In the genomic region with DNA sequence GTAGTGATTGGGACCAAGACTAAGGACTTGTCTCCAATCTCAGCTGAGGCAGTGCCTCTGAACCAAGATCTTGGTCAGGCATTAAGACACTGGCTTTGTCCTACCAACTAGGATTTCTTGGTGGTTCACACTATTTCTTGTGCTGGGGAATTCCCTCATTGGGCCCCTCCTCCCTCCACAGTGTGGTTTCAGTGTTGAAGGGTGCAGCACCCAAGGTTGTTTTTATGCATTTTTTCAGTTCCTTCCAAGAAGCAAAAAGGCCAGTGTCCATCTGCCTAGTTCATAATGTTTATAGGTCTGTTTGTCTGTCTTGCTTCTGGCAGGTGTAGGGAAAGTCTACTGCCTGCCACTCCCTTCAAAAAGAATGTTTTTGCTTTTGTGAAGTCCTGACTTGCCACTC, we compare ENCODE assay signal across 11 cellular contexts. TPM values are rescaled to one million over a fixed set of nuclear protein-coding genes. Genes with fewer than 3 reads are reported as not detected.
DNase-seq lines count a peak whose midpoint lies in the region; ATAC-seq and TF ChIP-seq lines count a peak whose summit lies in the region.
"Had no signal": no experiment of that assay in that cellular context is flagged by ENCODE, and none has a peak within 500 bp of the region (broad histone marks: within the 10 kb centered on the region; RNA-seq: fewer than 3 reads in every experiment).

No MANE protein-coding gene starts in this region.

- H3K27ac Mint-ChIP-seq in activated CD4-positive, alpha-beta memory T cell treated with anti-CD3 and anti-CD28 coated beads, Interleukin-2, amount 10 ng/mL, durations not matched to agents 7 days and 5 days: peak overlapping the region; percentile 37
- H3K27ac Mint-ChIP-seq: nephron had no signal

- peaks cover 25% of the 10 kb centered on the region for H3K4me1 Mint-ChIP-seq in activated CD4-positive, alpha-beta memory T cell treated with anti-CD3 and anti-CD28 coated beads, Interleukin-2, amount 10 ng/mL, durations not matched to agents 7 days and 5 days

- ATAC-seq in HG02798 (IDR thresholded peaks at IDR 0.05; ENCODE audit: poor library complexity, unreplicated experiment): peak; percentile 80

- no peaks in the 10 kb centered on the region for H3K4me1 ChIP-seq in sigmoid colon

- no peaks in the 10 kb centered on the region for H3K9me3 ChIP-seq in sigmoid colon
- H3K9me3 ChIP-seq: Peyer's patch had no signal

- H3K4me3 Mint-ChIP-seq in activated CD4-positive, alpha-beta memory T cell treated with anti-CD3 and anti-CD28 coated beads, Interleukin-2, amount 10 ng/mL, durations not matched to agents 7 days and 5 days: no peak overlapping the region
- H3K4me3 Mint-ChIP-seq: nephron had no signal

- H3K4me3 ChIP-seq in sigmoid colon: no peak overlapping the region

- H3K27me3 Mint-ChIP-seq in activated CD4-positive, alpha-beta memory T cell treated with anti-CD3 and anti-CD28 coated beads, Interleukin-2, amount 10 ng/mL, durations not matched to agents 7 days and 5 days: peaks cover 3% of the 10 kb centered on the region

- CTCF ChIA-PET in activated CD4-positive, alpha-beta memory T cell treated with anti-CD3 and anti-CD28 coated beads, Interleukin-2, amount 10 ng/mL, durations not matched to agents 7 days and 5 days (lab: Charles Lee): no interaction called here

- peaks cover 54% of the 10 kb centered on the region for H3K36me3 Mint-ChIP-seq in activated CD4-positive, alpha-beta memory T cell treated with anti-CD3 and anti-CD28 coated beads, Interleukin-2, amount 10 ng/mL, durations not matched to agents 7 days and 5 days (ENCODE audit: low read depth)

- H3K36me3 ChIP-seq in sigmoid colon: peaks cover 18 to 56% (median 41%) of the 10 kb centered on the region in 4 donors

- TF ChIP-seq CTCF in sigmoid colon (IDR thresholded peaks at IDR 0.05): no peak

- peaks cover 0 to 18% (median 16%) of the 10 kb centered on the region in 3 donors for H3K27me3 ChIP-seq in sigmoid colon
- H3K27me3 ChIP-seq: Peyer's patch had no signal

- TF ChIP-seq POLR2A in sigmoid colon (IDR thresholded peaks at IDR 0.05): no peak

- TF ChIP-seq EP300 in sigmoid colon (IDR thresholded peaks at IDR 0.05): no peak

- H3K9me3 Mint-ChIP-seq in activated CD4-positive, alpha-beta memory T cell treated with anti-CD3 and anti-CD28 coated beads, Interleukin-2, amount 10 ng/mL, durations not matched to agents 7 days and 5 days: peaks cover 3% of the 10 kb centered on the region
- H3K9me3 Mint-ChIP-seq: nephron had no signal

- H3K27ac ChIP-seq in sigmoid colon: no peak overlapping the region

- intact Hi-C loops in sigmoid colon (cut with DNase I): no loop called here

- POLR2A ChIA-PET in activated CD4-positive, alpha-beta memory T cell treated with anti-CD3 and anti-CD28 coated beads, Interleukin-2, amount 10 ng/mL, durations not matched to agents 7 days and 5 days (lab: Charles Lee): no interaction called here

- DNase-seq in activated effector memory CD4-positive, alpha-beta T cell treated with anti-CD3 and anti-CD28 coated beads, Interleukin-2, amount 50 U/mL, for 16 hours: peak; percentile 73
- DNase-seq in activated effector memory CD4-positive, alpha-beta T cell treated with Interleukin-2 at 50 U/mL for 16 hours: no peak
- peak; percentile 47 for DNase-seq in activated CD4-positive, alpha-beta memory T cell treated with anti-CD3 and anti-CD28 coated beads, Interleukin-2, amount 10 ng/mL, durations not matched to agents 7 days and 5 days
- DNase-seq in stimulated activated CD8-positive, alpha-beta memory T cell treated with anti-CD3 and anti-CD28 coated beads, Interleukin-12 subunit alpha, Interleukin-12 subunit beta, amount 100 ng/mL, for 4 hours (ENCODE audit: low read depth): peak; percentile 20
- DNase-seq in sigmoid colon (no peak), amygdala (lab: John Stamatoyannopoulos, UW) (no peak), NCI-H2029 (lab: John Stamatoyannopoulos, UW) (no peak)
- DNase-seq: IMR-90 had no signal

RNA-seq across cellular contexts. Expression of gene ITPKA, which starts 10.6 kb away (rescaled TPM):
- under 1 TPM; 0.30 to 0.48 TPM for total RNA-seq in activated CD4-positive, alpha-beta memory T cell treated with anti-CD3 and anti-CD28 coated beads, Interleukin-2, amount 10 ng/mL, durations not matched to agents 7 days and 5 days
- total RNA-seq in sigmoid colon: 1 to 10 TPM in 2 of 4 donors, under 1 TPM in 1, not detected in 1; 0.49 to 1.4 (median 1.4) TPM
- 10 to 100 TPM; 11.3 to 52.9 (median 28.4) TPM for polyA plus RNA-seq in sigmoid colon

RNA-seq across cellular contexts. Expression of gene LTK, which starts 30.5 kb away (rescaled TPM):
- total RNA-seq in activated CD4-positive, alpha-beta memory T cell treated with anti-CD3 and anti-CD28 coated beads, Interleukin-2, amount 10 ng/mL, durations not matched to agents 7 days and 5 days: 1 to 10 TPM; 5.2 to 5.5 TPM
- total RNA-seq in sigmoid colon: 1 to 10 TPM in 3 of 4 donors, not detected in 1; 1.6 to 2.5 (median 1.8) TPM
- polyA plus RNA-seq in sigmoid colon: 1 to 10 TPM; 4.1 to 4.8 (median 4.6) TPM

Comparison
In these comparisons a context has a peak if more than half of its experiments do, and no peak if none do; other contexts are left out.
1. DNase-seq: peak in activated effector memory CD4-positive, alpha-beta T cell treated with anti-CD3 and anti-CD28 coated beads, Interleukin-2, amount 50 U/mL, for 16 hours (single experiment), activated CD4-positive, alpha-beta memory T cell treated with anti-CD3 and anti-CD28 coated beads, Interleukin-2, amount 10 ng/mL, durations not matched to agents 7 days and 5 days (single experiment) and stimulated activated CD8-positive, alpha-beta memory T cell treated with anti-CD3 and anti-CD28 coated beads, Interleukin-12 subunit alpha, Interleukin-12 subunit beta, amount 100 ng/mL, for 4 hours (single experiment); none in activated effector memory CD4-positive, alpha-beta T cell treated with Interleukin-2 at 50 U/mL for 16 hours (single experiment), sigmoid colon (single experiment), amygdala (0 of 56) and NCI-H2029 (single experiment).